1 cellular context compared by ENCODE assay signal in genomic region chr1:113928950-113929749, GRCh38.
TF ChIP-seq lines count a peak whose summit lies in the region.

Gene HIPK1, plus strand, starts transcription at chr1:113929324.

TF ChIP-seq in HepG2, 621 proteins besides CTCF, POLR2A, EP300 and RAD21 (continued from another document):
- TF ChIP-seq SUZ12 (IDR thresholded peaks at IDR 0.05; ENCODE audit: low read depth, low read length) (no peak), JARID2 (CRISPR knock-in tag; IDR thresholded peaks at IDR 0.05; ENCODE audit: insufficient replicate concordance) (no peak), ELK4 (CRISPR knock-in tag; IDR thresholded peaks at IDR 0.05; ENCODE audit: borderline replicate concordance) (peak; percentile 83; the same call in 1 of the 2 replicates), ZFP36L1 (CRISPR knock-in tag; IDR thresholded peaks at IDR 0.05) (peak; percentile 83; the same call in 1 of the 2 replicates), AGO1 (IDR thresholded peaks at IDR 0.05; ENCODE audit: low read depth, low read length, poor library complexity, severe bottlenecking) (no peak), ZNF703 (CRISPR knock-in tag; IDR thresholded peaks at IDR 0.05; ENCODE audit: borderline replicate concordance) (no peak; the same call in 1 of the 2 replicates), TFE3 (CRISPR knock-in tag; IDR thresholded peaks at IDR 0.05) (peak; percentile 29; the same call in 1 of the 2 replicates), SP140L (CRISPR knock-in tag; IDR thresholded peaks at IDR 0.05; ENCODE audit: borderline replicate concordance) (no peak), ZNF781 (CRISPR knock-in tag; IDR thresholded peaks at IDR 0.05; ENCODE audit: borderline replicate concordance, not compliant biosample characterization) (peak; percentile 33), ARNTL (CRISPR knock-in tag; IDR thresholded peaks at IDR 0.05) (peak; percentile 72; the same call in 1 of the 2 replicates), ZNF281 (CRISPR knock-in tag; IDR thresholded peaks at IDR 0.05; ENCODE audit: borderline replicate concordance) (peak; percentile 85; the same call in 1 of the 2 replicates), ZNF552 (CRISPR knock-in tag; IDR thresholded peaks at IDR 0.05; ENCODE audit: borderline replicate concordance) (no peak), ZNF580 (CRISPR knock-in tag; IDR thresholded peaks at IDR 0.05; ENCODE audit: borderline replicate concordance, low read depth) (peak; percentile 56; the same call in 1 of the 2 replicates), CREB3 (CRISPR knock-in tag; IDR thresholded peaks at IDR 0.05) (0 out of 2 replicates have a peak, but pooled peaks have one; percentile 65), SP4 (CRISPR knock-in tag; IDR thresholded peaks at IDR 0.05) (peak; percentile 85), NR2C2 (CRISPR knock-in tag; IDR thresholded peaks at IDR 0.05; ENCODE audit: borderline replicate concordance) (peak; percentile 93), TP53 (CRISPR knock-in tag; conservative IDR thresholded peaks at IDR 0.05) (no peak), ZSCAN30 (CRISPR knock-in tag; IDR thresholded peaks at IDR 0.05) (no peak), YEATS4 (CRISPR knock-in tag; IDR thresholded peaks at IDR 0.05; ENCODE audit: borderline replicate concordance) (peak; percentile 95), ZNF567 (CRISPR knock-in tag; IDR thresholded peaks at IDR 0.05; ENCODE audit: borderline replicate concordance) (0 out of 2 replicates have a peak, but pooled peaks have one; percentile 50), PRMT3 (CRISPR knock-in tag; IDR thresholded peaks at IDR 0.05; ENCODE audit: borderline replicate concordance, low read depth) (no peak), ZNF407 (CRISPR knock-in tag; IDR thresholded peaks at IDR 0.05; ENCODE audit: not compliant biosample characterization) (no peak)
